Comparison of ENCODE assay signal across 28 cellular contexts in the genomic region with DNA sequence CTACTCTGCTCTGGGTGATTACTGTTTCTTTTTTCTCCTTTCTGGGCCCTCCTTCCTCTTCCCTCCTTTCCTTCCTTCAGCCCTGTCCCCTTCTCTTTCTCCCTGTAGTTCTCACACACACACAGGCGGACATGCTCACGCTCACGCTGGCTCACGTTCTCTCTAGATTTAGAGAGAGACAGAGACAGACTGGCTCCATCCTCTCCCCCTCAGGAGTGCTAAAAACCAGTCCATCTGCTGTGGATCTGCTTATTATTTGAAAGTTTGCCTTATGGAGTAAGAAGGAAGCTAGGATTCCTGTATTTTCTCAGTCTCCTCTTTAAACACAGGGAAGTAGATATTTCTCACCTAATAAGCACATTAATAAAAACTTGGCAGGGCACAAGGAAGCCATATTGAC. TPM values are rescaled to one million over a fixed set of nuclear protein-coding genes. Genes with fewer than 3 reads are reported as not detected.
"Had no signal": no experiment of that assay in that cellular context is flagged by ENCODE, and none has a peak within 500 bp of the region (broad histone marks: within the 10 kb centered on the region; RNA-seq: fewer than 3 reads in every experiment).

No MANE protein-coding gene starts in this region.

- H3K4me1 ChIP-seq: esophagus squamous epithelium, left lung, prostate gland, spleen, tibial nerve, upper lobe of left lung, uterus had no signal

- DNase-seq: cortex of kidney; effector memory CD8-positive, alpha-beta T cell; erythroblast; esophagus squamous epithelium; foreskin melanocyte; glutamatergic neuron; heart right ventricle; hippocampal formation; left cardiac atrium; left lung; mesenchymal stem cell; naive thymus-derived CD4-positive, alpha-beta T cell; nephron progenitor cell; nucleus accumbens; right cardiac atrium; spleen; stimulated activated CD4-positive, alpha-beta T cell treated with anti-CD3 and anti-CD28 coated beads, Interleukin-4, amount 100 ng/mL, for 4 hours; stimulated activated naive B cell treated with anti-CD40 and anti-IgM and Interleukin-4, amounts not matched to agents 10 μg/mL and 1 μg/mL and 100 μg/mL, for 72 hours; upper lobe of left lung; uterus had no signal

- H3K9me3 ChIP-seq: esophagus squamous epithelium, heart right ventricle, left lung, prostate gland, spleen, thoracic aorta, tibial nerve, upper lobe of left lung, uterus had no signal

- H3K36me3 ChIP-seq: esophagus squamous epithelium, heart right ventricle, left lung, prostate gland, spleen, thoracic aorta, tibial nerve, upper lobe of left lung, uterus had no signal

- FAIRE-seq: endometrium, islet of Langerhans had no signal

- H3K27ac ChIP-seq: esophagus squamous epithelium, heart right ventricle, left lung, prostate gland, skin epidermis, spleen, thoracic aorta, tibial nerve, upper lobe of left lung, uterus had no signal

- H3K27me3 ChIP-seq: upper lobe of left lung, uterus had no signal

- ATAC-seq: effector memory CD8-positive, alpha-beta T cell; heart right ventricle; left cardiac atrium; left lung; naive thymus-derived CD4-positive, alpha-beta T cell; right cardiac atrium; stimulated activated naive B cell treated with anti-CD40 and anti-IgM and Interleukin-4, amounts not matched to agents 10 μg/mL and 1 μg/mL and 100 μg/mL, for 72 hours had no signal

- H3K4me3 ChIP-seq: esophagus squamous epithelium, heart right ventricle, left lung, prostate gland, skin epidermis, spleen, thoracic aorta, tibial nerve, upper lobe of left lung, uterus had no signal

RNA-seq across cellular contexts. Expression of a gene that starts 48.1 kb away (rescaled TPM):
- total RNA-seq: esophagus squamous epithelium; left cardiac atrium; lung microvascular endothelial cell; mesothelial cell of epicardium; naive thymus-derived CD4-positive, alpha-beta T cell had no signal
